ENCODE assay signal across 9 cellular contexts in genomic region chr17:4789951-4790704, GRCh38. TPM values are rescaled to one million over a fixed set of nuclear protein-coding genes. Genes with fewer than 3 reads are reported as not detected.
A peak's percentile ranks its signal among the peaks of the same experiment; 100 is the strongest.
DNase-seq lines count a peak whose midpoint lies in the region; ATAC-seq and TF ChIP-seq lines count a peak whose summit lies in the region.
"Had no signal": no experiment of that assay in that cellular context is flagged by ENCODE, and none has a peak within 500 bp of the region (broad histone marks: within the 10 kb centered on the region; RNA-seq: fewer than 3 reads in every experiment).

No MANE protein-coding gene starts in this region.

- ATAC-seq in GM18867 (IDR thresholded peaks at IDR 0.05; ENCODE audit: unreplicated experiment), result peak; percentile 87
- peak; percentile 83 for ATAC-seq in HG03108 (IDR thresholded peaks at IDR 0.05; ENCODE audit: unreplicated experiment)
- ATAC-seq in right lobe of liver, result peak; percentile 67 to 86 (median 78)

- DNase-seq in AG09309 (ENCODE audit: low read depth), result peak; percentile 55
- DNase-seq in NCI-H524 (lab: John Stamatoyannopoulos, UW), result peak; percentile 38 to 73
- DNase-seq in activated CD4-positive, alpha-beta T cell treated with anti-CD3 and anti-CD28 coated beads, Interleukin-2, amount 50 U/mL, for 1 hour, result peak; percentile 75
- peak; percentile 89 to 92 (median 91) for DNase-seq in right lobe of liver
- peak; percentile 77 for DNase-seq in stimulated activated CD4-positive, alpha-beta T cell treated with anti-CD3 and anti-CD28 coated beads, Interleukin-4, amount 100 ng/mL, for 1 hour

- peak; percentile 96 for TF ChIP-seq POLR2A in right lobe of liver (IDR thresholded peaks at IDR 0.05)

- H3K4me3 Mint-ChIP-seq in dendritic cell treated with granulocyte-macrophage colony-stimulating factor and Interleukin-4, amounts not matched to agents 40 ng/mL and 50 ng/mL, for 4 days, result peak overlapping the region; percentile 84

- H3K9me3 ChIP-seq in right lobe of liver, result no peaks in the 10 kb centered on the region

- H3K27ac Mint-ChIP-seq in dendritic cell treated with granulocyte-macrophage colony-stimulating factor and Interleukin-4, amounts not matched to agents 40 ng/mL and 50 ng/mL, for 4 days, result peak overlapping the region; percentile 94

- no peaks in the 10 kb centered on the region for H3K9me3 Mint-ChIP-seq in dendritic cell treated with granulocyte-macrophage colony-stimulating factor and Interleukin-4, amounts not matched to agents 40 ng/mL and 50 ng/mL, for 4 days

- H3K4me1 Mint-ChIP-seq in dendritic cell treated with granulocyte-macrophage colony-stimulating factor and Interleukin-4, amounts not matched to agents 40 ng/mL and 50 ng/mL, for 4 days (ENCODE audit: low read depth), result peaks cover 57% of the 10 kb centered on the region

- H3K4me3 ChIP-seq in AG09309 (ENCODE audit: control insufficient read depth, low read depth, low read length) (peak overlapping the region; percentile 64), right lobe of liver (peak overlapping the region; percentile 68 to 84 (median 83))

- TF ChIP-seq CTCF in AG09309 (IDR thresholded peaks at IDR 0.05; ENCODE audit: control insufficient read depth, insufficient read depth, low read depth, low read length, missing control alignments) (peak; percentile 61), right lobe of liver (IDR thresholded peaks at IDR 0.05) (peak; percentile 64 to 96 (median 79))

- H3K36me3 Mint-ChIP-seq in dendritic cell treated with granulocyte-macrophage colony-stimulating factor and Interleukin-4, amounts not matched to agents 40 ng/mL and 50 ng/mL, for 4 days (ENCODE audit: low read depth), result peaks cover 13% of the 10 kb centered on the region

- H3K36me3 ChIP-seq in right lobe of liver, result no peaks in the 10 kb centered on the region

- WGBS in right lobe of liver (ENCODE audit: insufficient coverage, low coverage, low lambda C conversion rate, missing lambda C conversion rate), result 0% methylated on average over 28 of the region's 91 CpGs

- H3K4me1 ChIP-seq in right lobe of liver, result peaks cover 0 to 25% (median 5%) of the 10 kb centered on the region in 4 donors

- H3K27me3 Mint-ChIP-seq in dendritic cell treated with granulocyte-macrophage colony-stimulating factor and Interleukin-4, amounts not matched to agents 40 ng/mL and 50 ng/mL, for 4 days, result peaks cover 42% of the 10 kb centered on the region

- intact Hi-C loops in dendritic cell treated with granulocyte-macrophage colony-stimulating factor and Interleukin-4, amounts not matched to agents 40 ng/mL and 50 ng/mL, for 4 days (cut with micrococcal nuclease), result loop anchor here (2.0 to 5.0 kb wide), 2 partner anchors 58 to 99 kb away; partner anchors contain the start of gene MED11
- intact Hi-C loops in right lobe of liver (cut with DNase I), result loop anchor here (5.0 to 10.0 kb wide), 2 partner anchors 55 to 97 kb away; partner anchors contain the start of genes CXCL16 (in 2 of the 2), MED11 (in 2 of the 2) and ZMYND15 (in 2 of the 2)

- H3K27ac ChIP-seq in right lobe of liver, result peak overlapping the region; percentile 84 to 96 (median 92)

- H3K27me3 ChIP-seq in right lobe of liver, result no peaks in the 10 kb centered on the region

RNA-seq across cellular contexts. Expression of gene GLTPD2, which starts 1.4 kb away (rescaled TPM):
- 10 to 100 TPM; 20.6 to 97.4 (median 60.9) TPM for total RNA-seq in right lobe of liver
- total RNA-seq: T-helper 1 cell treated with Interleukin-12 subunit alpha and Interleukin-12 subunit beta and Interleukin-4 antibody, amounts not matched to agents 30 ng/mL and 1 ng/mL, for 36 hours had no signal

RNA-seq across cellular contexts. Expression of gene VMO1, which starts 4.0 kb away (rescaled TPM):
- total RNA-seq in right lobe of liver, result 10 to 100 TPM in 1 of 6 experiments, 1 to 10 TPM in 5; 3.5 to 12.3 (median 5.2) TPM

RNA-seq across cellular contexts. Expression of gene PSMB6, which starts 5.8 kb away (rescaled TPM):
- total RNA-seq in right lobe of liver, result 100 to 1,000 TPM in 2 of 6 experiments, 10 to 100 TPM in 4; 68.8 to 136 (median 75.7) TPM

RNA-seq across cellular contexts. Expression of gene PLD2, which starts 16.8 kb away (rescaled TPM):
- 10 to 100 TPM in 3 of 6 experiments, 1 to 10 TPM in 3; 8.2 to 27.3 (median 10.8) TPM for total RNA-seq in right lobe of liver

Comparison
In these comparisons a context has a peak if more than half of its experiments do, and no peak if none do; other contexts are left out.
1. Peak in every context shown above with its lines: DNase-seq, ATAC-seq, H3K4me3 ChIP-seq and H3K27ac ChIP-seq.